10 cellular contexts compared by ENCODE assay signal in genomic region chr22:44360686-44361381, GRCh38. TPM values are rescaled to one million over a fixed set of nuclear protein-coding genes. Genes with fewer than 3 reads are reported as not detected.
A peak's percentile ranks its signal among the peaks of the same experiment; 100 is the strongest.
DNase-seq lines count a peak whose midpoint lies in the region; ATAC-seq and TF ChIP-seq lines count a peak whose summit lies in the region.
"Had no signal": no experiment of that assay in that cellular context is flagged by ENCODE, and none has a peak within 500 bp of the region (broad histone marks: within the 10 kb centered on the region; RNA-seq: fewer than 3 reads in every experiment).

No MANE protein-coding gene starts in this region.

- H3K27ac ChIP-seq in coronary artery (peak overlapping the region; percentile 73 to 93), lung (ENCODE audit: low read depth in 1 of 2, low read length in 1 of 2) (peak overlapping the region in 1 of 2 donors; percentile 23), aorta (ENCODE audit: low read depth in 1 of 2, low read length in 2 of 2) (peak overlapping the region in 1 of 2 donors; percentile 89)
- H3K27ac ChIP-seq: HL-60 had no signal

- no peaks in the 10 kb centered on the region for H3K36me3 ChIP-seq in lung (ENCODE audit: control insufficient read depth in 2 of 2, insufficient read depth in 2 of 2, low read length in 2 of 2)
- no peaks in the 10 kb centered on the region for H3K36me3 ChIP-seq in aorta (ENCODE audit: control insufficient read depth in 1 of 2, insufficient read depth in 2 of 2, low read length in 1 of 2)

- H3K9me3 Mint-ChIP-seq in activated naive CD4-positive, alpha-beta T cell treated with anti-CD3 and anti-CD28 coated beads, Interleukin-2, amount 10 ng/mL, durations not matched to agents 7 days and 5 days = no peaks in the 10 kb centered on the region

- H3K4me1 ChIP-seq in lung (ENCODE audit: control insufficient read depth in 2 of 2, insufficient read depth in 2 of 2, low read length in 2 of 2) = peaks cover 4 to 15% of the 10 kb centered on the region in 2 donors
- peaks cover 0 to 13% of the 10 kb centered on the region in 2 donors for H3K4me1 ChIP-seq in aorta (ENCODE audit: control insufficient read depth in 1 of 2, insufficient read depth in 2 of 2, low read length in 2 of 2)

- WGBS in lung, 2 donors = 64 to 84% methylated on average over 25 of the region's 25 CpGs
- 2 to 7% methylated on average over 25 of the region's 25 CpGs for WGBS in aorta, 2 donors

- no peak overlapping the region for H3K27ac Mint-ChIP-seq in activated naive CD4-positive, alpha-beta T cell treated with anti-CD3 and anti-CD28 coated beads, Interleukin-2, amount 10 ng/mL, durations not matched to agents 7 days and 5 days

- H3K27me3 ChIP-seq in lung (ENCODE audit: control insufficient read depth, insufficient read depth) = no peaks in the 10 kb centered on the region
- H3K27me3 ChIP-seq in aorta (ENCODE audit: control insufficient read depth in 1 of 2, insufficient read depth in 2 of 2, low read length in 1 of 2) = no peaks in the 10 kb centered on the region

- intact Hi-C loops in aorta (cut with DNase I) = loop anchor here (2.0 to 10.0 kb wide), 3 partner anchors 86 to 146 kb away; partner anchors contain the start of gene RTL6 (in 1 of the 2)

- H3K4me3 Mint-ChIP-seq in activated naive CD4-positive, alpha-beta T cell treated with anti-CD3 and anti-CD28 coated beads, Interleukin-2, amount 10 ng/mL, durations not matched to agents 7 days and 5 days = no peak overlapping the region

- peak; percentile 9 for ATAC-seq in lung (ENCODE audit: insufficient read depth, low FRiP score)
- ATAC-seq in aorta (ENCODE audit: low FRiP score) = peak; percentile 52
- ATAC-seq in GM21619 (IDR thresholded peaks at IDR 0.05; ENCODE audit: unreplicated experiment) = no peak

- CTCF ChIA-PET in activated naive CD4-positive, alpha-beta T cell treated with anti-CD3 and anti-CD28 coated beads, Interleukin-2, amount 10 ng/mL, durations not matched to agents 7 days and 5 days (lab: Charles Lee) = interaction anchor here (0.8 kb wide), 1 partner anchor 368 kb away, joined by 3 read pairs; no protein-coding TSS in a partner anchor

- DNase-seq in activated naive CD4-positive, alpha-beta T cell treated with anti-CD3 and anti-CD28 coated beads, Interleukin-2, amount 10 ng/mL, durations not matched to agents 7 days and 5 days = peak; percentile 3
- DNase-seq in activated naive CD4-positive, alpha-beta T cell (lab: John Stamatoyannopoulos, UW) = no peak
- DNase-seq in coronary artery (ENCODE audit: low spot score) (peak; percentile 92), lung (ENCODE audit: low spot score) (peak; percentile 50), aorta (peak; percentile 90 to 92), NCI-H446 treated with DMSO at 0.1 percent for 48 hours (lab: John Stamatoyannopoulos, UW) (no peak), COLO668 (lab: John Stamatoyannopoulos, UW; ENCODE audit: unreplicated experiment) (no peak)
- DNase-seq: activated T-cell treated with anti-CD3 and anti-CD28 coated beads for 4 hours had no signal

- peak overlapping the region; percentile 41 for H3K4me3 ChIP-seq in coronary artery
- no peak overlapping the region for H3K4me3 ChIP-seq in lung
- no peak overlapping the region for H3K4me3 ChIP-seq in aorta (ENCODE audit: low read length in 2 of 2)

- peak; percentile 23 for TF ChIP-seq CTCF in coronary artery (IDR thresholded peaks at IDR 0.05)
- TF ChIP-seq CTCF in lung (IDR thresholded peaks at IDR 0.05; ENCODE audit: control extremely low read depth, extremely low read depth) = no peak

- H3K36me3 Mint-ChIP-seq in activated naive CD4-positive, alpha-beta T cell treated with anti-CD3 and anti-CD28 coated beads, Interleukin-2, amount 10 ng/mL, durations not matched to agents 7 days and 5 days = no peaks in the 10 kb centered on the region

- peaks cover 25% of the 10 kb centered on the region for H3K27me3 Mint-ChIP-seq in activated naive CD4-positive, alpha-beta T cell treated with anti-CD3 and anti-CD28 coated beads, Interleukin-2, amount 10 ng/mL, durations not matched to agents 7 days and 5 days

- H3K9me3 ChIP-seq in lung (ENCODE audit: control insufficient read depth in 2 of 2, insufficient read depth in 1 of 2, low read length in 1 of 2) (no peaks in the 10 kb centered on the region), aorta (ENCODE audit: control insufficient read depth, low read length) (no peaks in the 10 kb centered on the region)

- H3K4me1 Mint-ChIP-seq in activated naive CD4-positive, alpha-beta T cell treated with anti-CD3 and anti-CD28 coated beads, Interleukin-2, amount 10 ng/mL, durations not matched to agents 7 days and 5 days = no peaks in the 10 kb centered on the region

RNA-seq across cellular contexts. Expression of gene SHISAL1, which starts 48.1 kb away (rescaled TPM):
- total RNA-seq in lung = under 1 TPM; 0.49 to 0.74 TPM
- polyA plus RNA-seq in lung = under 1 TPM; 0.12 to 0.19 TPM
- total RNA-seq in aorta = 1 to 10 TPM; 3.2 to 3.5 TPM
- polyA plus RNA-seq in aorta = under 1 TPM; 0.25 to 0.26 TPM

Comparison
In these comparisons a context has a peak if more than half of its experiments do, and no peak if none do; other contexts are left out.
1. DNase-seq: peak in activated naive CD4-positive, alpha-beta T cell treated with anti-CD3 and anti-CD28 coated beads, Interleukin-2, amount 10 ng/mL, durations not matched to agents 7 days and 5 days (single experiment), coronary artery (single experiment), lung (single experiment) and aorta (2 of 2); none in activated naive CD4-positive, alpha-beta T cell (0 of 4), NCI-H446 treated with DMSO at 0.1 percent for 48 hours (single experiment) and COLO668 (single experiment).